In genomic region chr5:110757118-110757729, GRCh38 we compare ENCODE assay signal across 8 cellular contexts. TPM values are rescaled to one million over a fixed set of nuclear protein-coding genes. Genes with fewer than 3 reads are reported as not detected.
DNase-seq lines count a peak whose midpoint lies in the region; ATAC-seq and TF ChIP-seq lines count a peak whose summit lies in the region.

No MANE protein-coding gene starts in this region.

- H3K36me3 ChIP-seq in A673 (ENCODE audit: insufficient read depth, low read length, poor library complexity, severe bottlenecking) (peaks cover 14% of the 10 kb centered on the region), adrenal gland (replicated peaks in 1 of 2) (peaks cover 0 to 52% of the 10 kb centered on the region in 2 donors), tibial artery (peaks cover 43 to 54% (median 50%) of the 10 kb centered on the region in 3 donors)

- BruUV-seq in A673 (replicated peaks; lab: Mats Ljungman, UMichigan): no TSS peak

- peak; percentile 72 for TF ChIP-seq CTCF in A673 (conservative IDR thresholded peaks at IDR 0.05; ENCODE audit: low read depth, low read length)
- TF ChIP-seq CTCF in adrenal gland (IDR thresholded peaks at IDR 0.05): peak; percentile 49 to 77 (median 58)
- TF ChIP-seq CTCF in tibial artery (IDR thresholded peaks at IDR 0.05): peak; percentile 60 to 66

- ATAC-seq in GM18517 (IDR thresholded peaks at IDR 0.05; ENCODE audit: unreplicated experiment): no peak

- H3K27me3 ChIP-seq in A673 (replicated peaks; ENCODE audit: insufficient read depth, low read depth, low read length, poor library complexity) (no peaks in the 10 kb centered on the region), adrenal gland (no peaks in the 10 kb centered on the region), tibial artery (no peaks in the 10 kb centered on the region)

- no peak for TF ChIP-seq POLR2A in adrenal gland (IDR thresholded peaks at IDR 0.05)

- CTCF ChIA-PET in A673 (lab: Charles Lee): no interaction called here

- POLR2A ChIA-PET in A673 (lab: Charles Lee; ENCODE audit: low non-redundant PET): interaction anchor here (0.6 kb wide), 1 partner anchor 15 kb away, joined by 5 read pairs; no protein-coding TSS in a partner anchor

- DNase-seq in A673 (ENCODE audit: low spot score) (peak; percentile 59), Daoy (ENCODE audit: low read depth) (peak; percentile 27), NCI-H2029 (lab: John Stamatoyannopoulos, UW) (peak; percentile 48), adrenal gland (peak in 3 of 7 donors; percentile 7 to 26 (median 14)), inferior parietal cortex (ENCODE audit: extremely low spot score) (peak; percentile 75), tibial artery (no peak), posterior vena cava (ENCODE audit: low spot score) (no peak)

- intact Hi-C loops in A673 (cut with micrococcal nuclease; ENCODE audit: unreplicated experiment) (loop anchor here (2.0 to 10.0 kb wide), 4 partner anchors 108 to 1390 kb away; partner anchors contain the start of gene WDR36), adrenal gland (cut with DNase I) (loop anchor here in 1 of 2 donors (10.0 kb wide), 1 partner anchor 338 kb away; the partner anchor contains the start of gene WDR36), tibial artery (cut with DNase I; ENCODE audit: low total_unique reads) (loop anchor here (5.0 kb wide), 1 partner anchor 465 kb away; the partner anchor contains the start of gene CAMK4), posterior vena cava (cut with DNase I) (no loop called here)

- H3K27ac ChIP-seq in A673 (ENCODE audit: low read depth, low read length, poor library complexity, severe bottlenecking) (no peak overlapping the region), adrenal gland (no peak overlapping the region), tibial artery (no peak overlapping the region)

- 51 to 57% (median 54%) methylated on average over 4 of the region's 4 CpGs for WGBS in adrenal gland, 4 donors

- H3K9me3 ChIP-seq in A673 (ENCODE audit: low read depth, low read length, poor library complexity, severe bottlenecking) (no peaks in the 10 kb centered on the region), adrenal gland (replicated peaks in 1 of 3) (no peaks in the 10 kb centered on the region), tibial artery (no peaks in the 10 kb centered on the region)

- H3K4me3 ChIP-seq in A673 (ENCODE audit: low read depth, low read length, poor library complexity, severe bottlenecking) (no peak overlapping the region), adrenal gland (no peak overlapping the region), tibial artery (no peak overlapping the region)

- no peaks in the 10 kb centered on the region for H3K4me1 ChIP-seq in A673 (ENCODE audit: insufficient read depth, low read length, poor library complexity, severe bottlenecking)
- no peaks in the 10 kb centered on the region for H3K4me1 ChIP-seq in adrenal gland (replicated peaks in 1 of 2)
- no peaks in the 10 kb centered on the region for H3K4me1 ChIP-seq in tibial artery

RNA-seq across cellular contexts. Expression of gene SLC25A46, which starts 18.4 kb away (rescaled TPM):
- 25.2 and 27.2 TPM in 2 replicates for total RNA-seq in A673 (2021)
- 86.3 and 90.3 TPM in 2 replicates for total RNA-seq in Daoy (2014; rRNA removed; shearing (Covaris generic))
- 10 to 100 TPM; 39.9 to 71.8 (median 53.3) TPM for total RNA-seq in adrenal gland
- polyA plus RNA-seq in adrenal gland: 10 to 100 TPM in 1 of 3 donors, 1 to 10 TPM in 2; 7.7 to 73.8 (median 8.8) TPM
- 10 to 100 TPM; 41.1 to 41.4 TPM for total RNA-seq in posterior vena cava

RNA-seq across cellular contexts. Expression of gene TMEM232, which starts 30.8 kb away (rescaled TPM):
- total RNA-seq in A673 (2021) (0.82 and 1.6 TPM in 2 replicates), adrenal gland (10 to 100 TPM in 1 of 8 donors, 1 to 10 TPM in 6, under 1 TPM in 1; 0.96 to 16.6 (median 5.3) TPM), posterior vena cava (1 to 10 TPM; 2.4 to 2.5 TPM)
- not detected in 2 replicates for total RNA-seq in Daoy (2014; rRNA removed; shearing (Covaris generic))
- 1 to 10 TPM; 1.7 to 4.5 (median 3.2) TPM for polyA plus RNA-seq in adrenal gland

Comparison
In these comparisons a context has a peak if more than half of its experiments do, and no peak if none do; other contexts are left out.
1. DNase-seq: peak in A673 (single experiment), Daoy (single experiment), NCI-H2029 (single experiment) and inferior parietal cortex (single experiment); none in tibial artery (0 of 2) and posterior vena cava (single experiment).
2. intact Hi-C loops: an anchor here in A673 (2.0 to 10.0 kb wide) and tibial artery (5.0 kb wide); none called in posterior vena cava.
3. Peak in every context shown above with its lines, with median percentiles within 50 percentile points of each other: CTCF ChIP-seq.